In genomic region chr14:82009076-82009475, GRCh38 we compare ENCODE assay signal across 13 cellular contexts.
DNase-seq lines count a peak whose midpoint lies in the region; ATAC-seq and TF ChIP-seq lines count a peak whose summit lies in the region.
"Had no signal": no experiment of that assay in that cellular context is flagged by ENCODE, and none has a peak within 500 bp of the region (broad histone marks: within the 10 kb centered on the region; RNA-seq: fewer than 3 reads in every experiment).

No MANE protein-coding gene starts in this region.

- no peak overlapping the region for H4K91ac ChIP-seq in mesenchymal stem cell (ENCODE audit: low read length)

- no peak overlapping the region for H4K8ac ChIP-seq in mesenchymal stem cell (ENCODE audit: low read length)

- no peak overlapping the region for H2BK15ac ChIP-seq in mesenchymal stem cell (ENCODE audit: low read depth, poor library complexity, severe bottlenecking)

- H2BK5ac ChIP-seq in mesenchymal stem cell (ENCODE audit: low read depth, low read length, poor library complexity, severe bottlenecking), result no peak overlapping the region

- no peak overlapping the region for H3K27ac Mint-ChIP-seq in endothelial cell (ENCODE audit: unreplicated experiment)

- no peak overlapping the region for H3K18ac ChIP-seq in mesenchymal stem cell (ENCODE audit: low read depth in 1 of 2, low read length in 2 of 2)

- H3K36me3 Mint-ChIP-seq in endothelial cell (ENCODE audit: low read depth, unreplicated experiment), result peaks cover 10% of the 10 kb centered on the region

- H2BK12ac ChIP-seq in mesenchymal stem cell (ENCODE audit: low read length in 2 of 2), result no peak overlapping the region

- no peaks in the 10 kb centered on the region for H3K36me3 ChIP-seq in cardiac muscle cell
- H3K36me3 ChIP-seq in mesenchymal stem cell (ENCODE audit: control insufficient read depth in 1 of 2, insufficient read depth in 2 of 2, low read depth in 1 of 2, low read length in 2 of 2), result no peaks in the 10 kb centered on the region

- H2AFZ ChIP-seq in mesenchymal stem cell (ENCODE audit: low read depth, low read length), result no peak overlapping the region

- H3K4ac ChIP-seq in mesenchymal stem cell (ENCODE audit: low read depth in 1 of 2, low read length in 2 of 2), result no peak overlapping the region

- intact Hi-C loops in Right ventricle myocardium superior (cut with DNase I), result no loop called here

- no peaks in the 10 kb centered on the region for H3K79me1 ChIP-seq in mesenchymal stem cell (replicated peaks; ENCODE audit: low read length, poor library complexity, severe bottlenecking)

- H3K27me3 Mint-ChIP-seq in endothelial cell (ENCODE audit: unreplicated experiment), result peaks cover 3% of the 10 kb centered on the region

- no peak overlapping the region for H3K4me3 Mint-ChIP-seq in endothelial cell (ENCODE audit: unreplicated experiment)

- H3K4me3 ChIP-seq in cardiac muscle cell, result no peak overlapping the region
- H3K4me3 ChIP-seq in mesenchymal stem cell (ENCODE audit: insufficient read depth in 1 of 2, low read depth in 1 of 2, low read length in 2 of 2), result no peak overlapping the region
- H3K4me3 ChIP-seq: K562 had no signal

- no peak overlapping the region for H3K14ac ChIP-seq in mesenchymal stem cell (ENCODE audit: low read length in 2 of 2)

- TF ChIP-seq CTCF in cardiac muscle cell (IDR thresholded peaks at IDR 0.05; ENCODE audit: low read depth, low read length) (peak; percentile 6), endothelial cell (IDR thresholded peaks at IDR 0.05; ENCODE audit: unreplicated experiment) (peak; percentile 32)

- H3K27ac ChIP-seq in cardiac muscle cell, result no peak overlapping the region
- no peak overlapping the region for H3K27ac ChIP-seq in mesenchymal stem cell (ENCODE audit: low read length, poor library complexity, severe bottlenecking)

- no peak overlapping the region for H2AK5ac ChIP-seq in mesenchymal stem cell (ENCODE audit: low read length, severe bottlenecking)

- no peak for DNase-seq in cardiac muscle cell (ENCODE audit: low read depth in 1 of 2, low spot score in 1 of 2)
- no peak for DNase-seq in Right ventricle myocardium superior
- peak; percentile 18 for DNase-seq in NCI-H1694 treated with DMSO at 0.1 percent for 48 hours (lab: John Stamatoyannopoulos, UW)
- no peak for DNase-seq in endothelial cell (ENCODE audit: low spot score)
- DNase-seq in mesenchymal stem cell, result no peak
- DNase-seq in GM19238 (ENCODE audit: insufficient read length, low spot score), result no peak
- no peak for DNase-seq in activated CD4-positive, alpha-beta T cell treated with anti-CD3 and anti-CD28 coated beads, Interleukin-2, amount 50 U/mL, for 1 hour
- DNase-seq: left colon, NCI-H524 treated with DMSO at 0.1 percent for 48 hours, occipital lobe had no signal

- H3K27me3 ChIP-seq in cardiac muscle cell, result no peaks in the 10 kb centered on the region
- H3K27me3 ChIP-seq in mesenchymal stem cell (ENCODE audit: control insufficient read depth in 1 of 2, insufficient read depth in 1 of 2, low read length in 2 of 2), result no peaks in the 10 kb centered on the region

- H2BK120ac ChIP-seq in mesenchymal stem cell (ENCODE audit: low read depth, low read length), result no peak overlapping the region

- ATAC-seq in Right ventricle myocardium superior (ENCODE audit: poor library complexity) (no peak), HG02840 (IDR thresholded peaks at IDR 0.05; ENCODE audit: low FRiP score, unreplicated experiment) (no peak)
- ATAC-seq: HCT116, K562, left colon had no signal

- no peak overlapping the region for H3K23ac ChIP-seq in mesenchymal stem cell (ENCODE audit: low read length in 2 of 2)

- no peak overlapping the region for H3K4me2 ChIP-seq in mesenchymal stem cell (ENCODE audit: low read length, poor library complexity, severe bottlenecking)

- H3K4me1 ChIP-seq in cardiac muscle cell (ENCODE audit: low read depth), result no peaks in the 10 kb centered on the region
- no peaks in the 10 kb centered on the region for H3K4me1 ChIP-seq in mesenchymal stem cell (ENCODE audit: control insufficient read depth, insufficient read depth, low read depth, low read length)

- peaks cover 39% of the 10 kb centered on the region for H3K9me3 Mint-ChIP-seq in endothelial cell (ENCODE audit: unreplicated experiment)

- 18% methylated on average over 3 of the region's 3 CpGs for WGBS in mesenchymal stem cell

- H3K9me3 ChIP-seq in cardiac muscle cell (ENCODE audit: low read depth) (no peaks in the 10 kb centered on the region), mesenchymal stem cell (ENCODE audit: control insufficient read depth, low read length) (peaks cover 5% of the 10 kb centered on the region)

- H3K4me1 Mint-ChIP-seq in endothelial cell (ENCODE audit: unreplicated experiment), result no peaks in the 10 kb centered on the region

- no peak overlapping the region for H3K9ac ChIP-seq in mesenchymal stem cell (ENCODE audit: low read length)
